10 cellular contexts compared by ENCODE assay signal in genomic region chrX:37441377-37441776, GRCh38.
"Had no signal": no experiment of that assay in that cellular context is flagged by ENCODE, and none has a peak within 500 bp of the region (broad histone marks: within the 10 kb centered on the region; RNA-seq: fewer than 3 reads in every experiment).

No MANE protein-coding gene starts in this region.

- H3K27ac Mint-ChIP-seq: GM23338, H9, HFFc6 had no signal

- H3K9me3 Mint-ChIP-seq: GM23338, HFFc6 had no signal

- FAIRE-seq: H54 had no signal

- H3K9me3 ChIP-seq: HAP-1 had no signal

- DNase-seq: GM23248, GOT3, H7, H9, HCEC 1CT, HFFc6 had no signal

- H3K9ac ChIP-seq: GM23248 had no signal

- H2AFZ ChIP-seq: GM23248, GM23338 had no signal

- H3K4me3 Mint-ChIP-seq: GM23338, H9, HFFc6 had no signal

- H3K27ac ChIP-seq: GM23248 had no signal

- H3K4me2 ChIP-seq: GM23338 had no signal

- ATAC-seq: GM23338, HCT116 had no signal

- H3K36me3 ChIP-seq: HAP-1 had no signal

- H3K4me1 ChIP-seq: HAP-1 had no signal

- H3K4me3 ChIP-seq: GM23248, GM23338, HAP-1 had no signal
